ENCODE assay signal across 10 cellular contexts in the genomic region with DNA sequence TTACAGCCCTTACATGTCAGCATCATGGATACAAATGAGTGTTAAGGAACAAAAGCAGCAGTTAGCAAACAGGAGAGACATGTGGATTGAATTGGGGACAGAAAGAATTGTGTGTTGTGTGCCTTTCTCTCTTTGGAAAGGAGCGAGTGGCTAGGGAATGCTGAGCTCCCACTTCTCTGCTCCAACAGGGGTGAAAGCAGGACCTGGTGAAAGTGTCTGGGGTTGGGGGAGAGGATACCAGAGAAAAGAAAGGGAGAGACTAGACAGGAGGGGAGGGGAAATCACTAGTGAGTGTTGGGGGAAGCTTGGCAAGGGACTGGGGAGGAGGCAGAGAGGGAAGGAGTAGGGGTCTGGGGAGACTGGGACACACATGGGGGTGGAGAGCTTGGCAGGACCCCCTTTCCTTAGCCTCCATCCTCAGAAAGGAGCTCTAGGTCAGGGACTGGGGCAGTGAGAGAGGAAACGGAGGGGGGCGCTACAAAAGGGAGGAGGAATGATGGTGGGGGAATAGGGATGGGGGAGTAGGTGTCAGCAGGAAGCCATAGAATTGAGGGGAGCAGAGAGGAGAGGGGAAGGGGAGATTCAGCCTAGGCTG. TPM values are rescaled to one million over a fixed set of nuclear protein-coding genes. Genes with fewer than 3 reads are reported as not detected.
DNase-seq lines count a peak whose midpoint lies in the region; ATAC-seq and TF ChIP-seq lines count a peak whose summit lies in the region.
"Had no signal": no experiment of that assay in that cellular context is flagged by ENCODE, and none has a peak within 500 bp of the region (broad histone marks: within the 10 kb centered on the region; RNA-seq: fewer than 3 reads in every experiment).

No MANE protein-coding gene starts in this region.

- TF ChIP-seq CTCF in AG10803 (conservative IDR thresholded peaks at IDR 0.05; ENCODE audit: low read length) (peak; percentile 34), fibroblast of villous mesenchyme (IDR thresholded peaks at IDR 0.05; ENCODE audit: insufficient read depth, low read depth, low read length) (peak; percentile 21), omental fat pad (IDR thresholded peaks at IDR 0.05) (no peak)

- H3K4me3 ChIP-seq in AG10803 (ENCODE audit: low read length) (peak overlapping the region; percentile 94), fibroblast of villous mesenchyme (ENCODE audit: low read depth, low read length) (peak overlapping the region; percentile 99)

- peak; percentile 1; the same call in 2 of the 3 replicates for ATAC-seq in SK-N-SH treated with all-trans-retinoic acid at 6 μM for 48 hours
- no peak for ATAC-seq in HG03280 (IDR thresholded peaks at IDR 0.05; ENCODE audit: unreplicated experiment)
- ATAC-seq in omental fat pad (ENCODE audit: low FRiP score), result no peak

- in situ Hi-C loops in ACHN (cut with HindIII; ENCODE audit: low pct_ligation_motif_present, low pct_unique_long_range_greater_than_20kb, low sequenced_read_pairs), result no loop called here

- DNase-seq in AG10803 (ENCODE audit: low read depth) (no peak), fibroblast of villous mesenchyme (ENCODE audit: low read depth) (no peak), retina (peak; percentile 31), ACHN (no peak), omental fat pad (ENCODE audit: low spot score) (no peak), AML-193 (lab: John Stamatoyannopoulos, UW) (no peak)
- DNase-seq: activated CD4-positive, alpha-beta T cell treated with anti-CD3 and anti-CD28 coated beads for 36 hours; CD4-positive, alpha-beta memory T cell had no signal

TF ChIP-seq in SK-N-SH treated with all-trans-retinoic acid at 6 μM for 48 hours, 23 proteins besides CTCF, POLR2A, EP300 and RAD21:
- no peak for TF ChIP-seq RARB (CRISPR knock-in tag; IDR thresholded peaks at IDR 0.05)
- no peak for TF ChIP-seq ZNF70 (CRISPR knock-in tag; IDR thresholded peaks at IDR 0.05)
- TF ChIP-seq ZFP3 (CRISPR knock-in tag; IDR thresholded peaks at IDR 0.05), result no peak
- TF ChIP-seq, protein P1, sequence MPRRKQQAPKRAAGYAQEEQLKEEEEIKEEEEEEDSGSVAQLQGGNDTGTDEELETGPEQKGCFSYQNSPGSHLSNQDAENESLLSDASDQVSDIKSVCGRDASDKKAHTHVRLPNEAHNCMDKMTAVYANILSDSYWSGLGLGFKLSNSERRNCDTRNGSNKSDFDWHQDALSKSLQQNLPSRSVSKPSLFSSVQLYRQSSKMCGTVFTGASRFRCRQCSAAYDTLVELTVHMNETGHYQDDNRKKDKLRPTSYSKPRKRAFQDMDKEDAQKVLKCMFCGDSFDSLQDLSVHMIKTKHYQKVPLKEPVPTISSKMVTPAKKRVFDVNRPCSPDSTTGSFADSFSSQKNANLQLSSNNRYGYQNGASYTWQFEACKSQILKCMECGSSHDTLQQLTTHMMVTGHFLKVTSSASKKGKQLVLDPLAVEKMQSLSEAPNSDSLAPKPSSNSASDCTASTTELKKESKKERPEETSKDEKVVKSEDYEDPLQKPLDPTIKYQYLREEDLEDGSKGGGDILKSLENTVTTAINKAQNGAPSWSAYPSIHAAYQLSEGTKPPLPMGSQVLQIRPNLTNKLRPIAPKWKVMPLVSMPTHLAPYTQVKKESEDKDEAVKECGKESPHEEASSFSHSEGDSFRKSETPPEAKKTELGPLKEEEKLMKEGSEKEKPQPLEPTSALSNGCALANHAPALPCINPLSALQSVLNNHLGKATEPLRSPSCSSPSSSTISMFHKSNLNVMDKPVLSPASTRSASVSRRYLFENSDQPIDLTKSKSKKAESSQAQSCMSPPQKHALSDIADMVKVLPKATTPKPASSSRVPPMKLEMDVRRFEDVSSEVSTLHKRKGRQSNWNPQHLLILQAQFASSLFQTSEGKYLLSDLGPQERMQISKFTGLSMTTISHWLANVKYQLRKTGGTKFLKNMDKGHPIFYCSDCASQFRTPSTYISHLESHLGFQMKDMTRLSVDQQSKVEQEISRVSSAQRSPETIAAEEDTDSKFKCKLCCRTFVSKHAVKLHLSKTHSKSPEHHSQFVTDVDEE (CRISPR knock-in tag; IDR thresholded peaks at IDR 0.05), result no peak
- no peak for TF ChIP-seq ZNF565 (CRISPR knock-in tag; conservative IDR thresholded peaks at IDR 0.05; ENCODE audit: low read depth)
- TF ChIP-seq, protein P2, sequence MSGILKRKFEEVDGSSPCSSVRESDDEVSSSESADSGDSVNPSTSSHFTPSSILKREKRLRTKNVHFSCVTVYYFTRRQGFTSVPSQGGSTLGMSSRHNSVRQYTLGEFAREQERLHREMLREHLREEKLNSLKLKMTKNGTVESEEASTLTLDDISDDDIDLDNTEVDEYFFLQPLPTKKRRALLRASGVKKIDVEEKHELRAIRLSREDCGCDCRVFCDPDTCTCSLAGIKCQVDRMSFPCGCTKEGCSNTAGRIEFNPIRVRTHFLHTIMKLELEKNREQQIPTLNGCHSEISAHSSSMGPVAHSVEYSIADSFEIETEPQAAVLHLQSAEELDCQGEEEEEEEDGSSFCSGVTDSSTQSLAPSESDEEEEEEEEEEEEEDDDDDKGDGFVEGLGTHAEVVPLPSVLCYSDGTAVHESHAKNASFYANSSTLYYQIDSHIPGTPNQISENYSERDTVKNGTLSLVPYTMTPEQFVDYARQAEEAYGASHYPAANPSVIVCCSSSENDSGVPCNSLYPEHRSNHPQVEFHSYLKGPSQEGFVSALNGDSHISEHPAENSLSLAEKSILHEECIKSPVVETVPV (CRISPR knock-in tag; IDR thresholded peaks at IDR 0.05), result no peak
- TF ChIP-seq ZFP30 (CRISPR knock-in tag; IDR thresholded peaks at IDR 0.05), result no peak
- TF ChIP-seq, protein P3, sequence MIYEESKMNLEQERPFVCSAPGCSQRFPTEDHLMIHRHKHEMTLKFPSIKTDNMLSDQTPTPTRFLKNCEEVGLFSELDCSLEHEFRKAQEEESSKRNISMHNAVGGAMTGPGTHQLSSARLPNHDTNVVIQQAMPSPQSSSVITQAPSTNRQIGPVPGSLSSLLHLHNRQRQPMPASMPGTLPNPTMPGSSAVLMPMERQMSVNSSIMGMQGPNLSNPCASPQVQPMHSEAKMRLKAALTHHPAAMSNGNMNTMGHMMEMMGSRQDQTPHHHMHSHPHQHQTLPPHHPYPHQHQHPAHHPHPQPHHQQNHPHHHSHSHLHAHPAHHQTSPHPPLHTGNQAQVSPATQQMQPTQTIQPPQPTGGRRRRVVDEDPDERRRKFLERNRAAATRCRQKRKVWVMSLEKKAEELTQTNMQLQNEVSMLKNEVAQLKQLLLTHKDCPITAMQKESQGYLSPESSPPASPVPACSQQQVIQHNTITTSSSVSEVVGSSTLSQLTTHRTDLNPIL (CRISPR knock-in tag; IDR thresholded peaks at IDR 0.05; ENCODE audit: low read depth), result no peak
- TF ChIP-seq ZNF8 (CRISPR knock-in tag; IDR thresholded peaks at IDR 0.05), result no peak
- TF ChIP-seq GLIS3 (CRISPR knock-in tag; IDR thresholded peaks at IDR 0.05), result no peak
- TF ChIP-seq, protein P4, sequence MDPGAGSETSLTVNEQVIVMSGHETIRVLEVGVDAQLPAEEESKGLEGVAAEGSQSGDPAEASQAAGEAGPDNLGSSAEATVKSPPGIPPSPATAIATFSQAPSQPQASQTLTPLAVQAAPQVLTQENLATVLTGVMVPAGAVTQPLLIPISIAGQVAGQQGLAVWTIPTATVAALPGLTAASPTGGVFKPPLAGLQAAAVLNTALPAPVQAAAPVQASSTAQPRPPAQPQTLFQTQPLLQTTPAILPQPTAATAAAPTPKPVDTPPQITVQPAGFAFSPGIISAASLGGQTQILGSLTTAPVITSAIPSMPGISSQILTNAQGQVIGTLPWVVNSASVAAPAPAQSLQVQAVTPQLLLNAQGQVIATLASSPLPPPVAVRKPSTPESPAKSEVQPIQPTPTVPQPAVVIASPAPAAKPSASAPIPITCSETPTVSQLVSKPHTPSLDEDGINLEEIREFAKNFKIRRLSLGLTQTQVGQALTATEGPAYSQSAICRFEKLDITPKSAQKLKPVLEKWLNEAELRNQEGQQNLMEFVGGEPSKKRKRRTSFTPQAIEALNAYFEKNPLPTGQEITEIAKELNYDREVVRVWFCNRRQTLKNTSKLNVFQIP (CRISPR knock-in tag; IDR thresholded peaks at IDR 0.05; ENCODE audit: borderline replicate concordance, low read depth), result no peak
- no peak for TF ChIP-seq CSDC2 (CRISPR knock-in tag; IDR thresholded peaks at IDR 0.05)
- TF ChIP-seq BACH2 (CRISPR knock-in tag; IDR thresholded peaks at IDR 0.05; ENCODE audit: borderline replicate concordance), result no peak
- TF ChIP-seq PPARA (CRISPR knock-in tag; IDR thresholded peaks at IDR 0.05; ENCODE audit: borderline replicate concordance), result no peak
- TF ChIP-seq, protein P5, sequence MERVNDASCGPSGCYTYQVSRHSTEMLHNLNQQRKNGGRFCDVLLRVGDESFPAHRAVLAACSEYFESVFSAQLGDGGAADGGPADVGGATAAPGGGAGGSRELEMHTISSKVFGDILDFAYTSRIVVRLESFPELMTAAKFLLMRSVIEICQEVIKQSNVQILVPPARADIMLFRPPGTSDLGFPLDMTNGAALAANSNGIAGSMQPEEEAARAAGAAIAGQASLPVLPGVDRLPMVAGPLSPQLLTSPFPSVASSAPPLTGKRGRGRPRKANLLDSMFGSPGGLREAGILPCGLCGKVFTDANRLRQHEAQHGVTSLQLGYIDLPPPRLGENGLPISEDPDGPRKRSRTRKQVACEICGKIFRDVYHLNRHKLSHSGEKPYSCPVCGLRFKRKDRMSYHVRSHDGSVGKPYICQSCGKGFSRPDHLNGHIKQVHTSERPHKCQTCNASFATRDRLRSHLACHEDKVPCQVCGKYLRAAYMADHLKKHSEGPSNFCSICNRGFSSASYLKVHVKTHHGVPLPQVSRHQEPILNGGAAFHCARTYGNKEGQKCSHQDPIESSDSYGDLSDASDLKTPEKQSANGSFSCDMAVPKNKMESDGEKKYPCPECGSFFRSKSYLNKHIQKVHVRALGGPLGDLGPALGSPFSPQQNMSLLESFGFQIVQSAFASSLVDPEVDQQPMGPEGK (CRISPR knock-in tag; IDR thresholded peaks at IDR 0.05; ENCODE audit: borderline replicate concordance), result no peak

RNA-seq across cellular contexts. Expression of a gene that starts 2.2 kb away (rescaled TPM):
- total RNA-seq in fibroblast of villous mesenchyme (120 TPM in 2 replicates), omental fat pad (10 to 100 TPM; 47.2 to 81.6 (median 61.6) TPM)
- total RNA-seq: CD4-positive, alpha-beta memory T cell had no signal

Comparison
In these comparisons a context has a peak if more than half of its experiments do, and no peak if none do; other contexts are left out.
1. CTCF ChIP-seq: peak in AG10803 (single experiment) and fibroblast of villous mesenchyme (single experiment); none in omental fat pad (0 of 3).